ENCODE assay signal across 24 cellular contexts in the genomic region with DNA sequence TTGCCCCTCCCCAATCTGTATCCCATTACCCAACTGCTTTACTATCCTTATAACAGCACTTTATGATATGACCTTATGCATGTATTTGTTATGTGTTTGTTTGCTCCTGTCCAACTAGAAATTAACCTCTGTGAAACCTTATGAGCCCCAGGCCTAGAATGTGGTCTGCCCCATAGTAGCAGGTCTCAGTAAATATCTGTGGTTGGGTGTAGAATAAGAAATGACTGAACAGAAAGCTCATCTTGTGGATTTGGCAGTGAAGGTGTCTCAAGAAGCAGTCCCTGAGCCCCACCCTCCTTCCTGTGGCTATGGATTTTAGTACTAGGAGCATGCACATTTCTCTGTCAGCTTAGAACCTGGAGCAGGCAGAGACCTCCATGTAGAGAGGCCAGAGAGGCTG.
A peak's percentile ranks its signal among the peaks of the same experiment; 100 is the strongest.
DNase-seq lines count a peak whose midpoint lies in the region; ATAC-seq and TF ChIP-seq lines count a peak whose summit lies in the region.
"Had no signal": no experiment of that assay in that cellular context is flagged by ENCODE, and none has a peak within 500 bp of the region (broad histone marks: within the 10 kb centered on the region; RNA-seq: fewer than 3 reads in every experiment).

No MANE protein-coding gene starts in this region.

- H3K27me3 Mint-ChIP-seq in nephron progenitor cell (ENCODE audit: low read depth, poor library complexity), result peaks cover 6% of the 10 kb centered on the region
- H3K27me3 Mint-ChIP-seq: CD4-positive, CD25-positive, alpha-beta regulatory T cell had no signal

- DNase-seq in nephron progenitor cell (no peak), NCI-H1105 (lab: John Stamatoyannopoulos, UW) (no peak)
- no peak for DNase-seq in central memory CD4-positive, alpha-beta T cell
- no peak for DNase-seq in activated CD8-positive, alpha-beta memory T cell treated with anti-CD3 and anti-CD28 coated beads, Interleukin-2, amount 50 U/mL, for 48 hours
- DNase-seq: CD4-positive, CD25-positive, alpha-beta regulatory T cell; DMS153; DND-41; GOT3; HFFc6; IMR-90; KG1; NCI-H1092; NCI-H1436 treated with DMSO at 0.1 percent for 48 hours; NCI-H187 treated with DMSO at 0.1 percent for 48 hours; NCI-H2171 treated with DMSO at 0.1 percent for 48 hours; NCI-H345; NCI-H510A treated with DMSO at 0.1 percent for 48 hours; PC-3; SK-N-SH; SW 1271 had no signal

- no peaks in the 10 kb centered on the region for H3K36me3 Mint-ChIP-seq in nephron progenitor cell (ENCODE audit: low read depth)
- H3K36me3 Mint-ChIP-seq: CD4-positive, CD25-positive, alpha-beta regulatory T cell had no signal

- ATAC-seq in GM18502 (IDR thresholded peaks at IDR 0.05; ENCODE audit: poor library complexity, unreplicated experiment), result peak; percentile 69
- peak; percentile 50 for ATAC-seq in GM21717 (IDR thresholded peaks at IDR 0.05; ENCODE audit: unreplicated experiment)
- peak; percentile 51 for ATAC-seq in HG03378 (IDR thresholded peaks at IDR 0.05; ENCODE audit: unreplicated experiment)
- ATAC-seq: PC-3 had no signal

- no peaks in the 10 kb centered on the region for H3K4me1 Mint-ChIP-seq in nephron progenitor cell
- H3K4me1 Mint-ChIP-seq: CD4-positive, CD25-positive, alpha-beta regulatory T cell had no signal

- H3K9me3 Mint-ChIP-seq in nephron progenitor cell, result no peaks in the 10 kb centered on the region
- H3K9me3 Mint-ChIP-seq: T-helper 1 cell treated with Interleukin-12 subunit alpha and Interleukin-12 subunit beta and Interleukin-4 antibody, amounts not matched to agents 30 μg/mL and 1 μg/mL, for 36 hours had no signal

- H3K4me3 Mint-ChIP-seq in nephron progenitor cell, result no peak overlapping the region
- H3K4me3 Mint-ChIP-seq: CD4-positive, CD25-positive, alpha-beta regulatory T cell; HFFc6; T-helper 1 cell treated with Interleukin-12 subunit alpha and Interleukin-12 subunit beta and Interleukin-4 antibody, amounts not matched to agents 30 μg/mL and 1 μg/mL, for 36 hours had no signal

- TF ChIP-seq CTCF in nephron progenitor cell (IDR thresholded peaks at IDR 0.05), result no peak

- H3K27ac Mint-ChIP-seq in nephron progenitor cell, result peak overlapping the region; percentile 12
- H3K27ac Mint-ChIP-seq: CD4-positive, CD25-positive, alpha-beta regulatory T cell; HFFc6; T-helper 1 cell treated with Interleukin-12 subunit alpha and Interleukin-12 subunit beta and Interleukin-4 antibody, amounts not matched to agents 30 μg/mL and 1 μg/mL, for 36 hours had no signal
